ENCODE assay signal across 24 cellular contexts in the genomic region with DNA sequence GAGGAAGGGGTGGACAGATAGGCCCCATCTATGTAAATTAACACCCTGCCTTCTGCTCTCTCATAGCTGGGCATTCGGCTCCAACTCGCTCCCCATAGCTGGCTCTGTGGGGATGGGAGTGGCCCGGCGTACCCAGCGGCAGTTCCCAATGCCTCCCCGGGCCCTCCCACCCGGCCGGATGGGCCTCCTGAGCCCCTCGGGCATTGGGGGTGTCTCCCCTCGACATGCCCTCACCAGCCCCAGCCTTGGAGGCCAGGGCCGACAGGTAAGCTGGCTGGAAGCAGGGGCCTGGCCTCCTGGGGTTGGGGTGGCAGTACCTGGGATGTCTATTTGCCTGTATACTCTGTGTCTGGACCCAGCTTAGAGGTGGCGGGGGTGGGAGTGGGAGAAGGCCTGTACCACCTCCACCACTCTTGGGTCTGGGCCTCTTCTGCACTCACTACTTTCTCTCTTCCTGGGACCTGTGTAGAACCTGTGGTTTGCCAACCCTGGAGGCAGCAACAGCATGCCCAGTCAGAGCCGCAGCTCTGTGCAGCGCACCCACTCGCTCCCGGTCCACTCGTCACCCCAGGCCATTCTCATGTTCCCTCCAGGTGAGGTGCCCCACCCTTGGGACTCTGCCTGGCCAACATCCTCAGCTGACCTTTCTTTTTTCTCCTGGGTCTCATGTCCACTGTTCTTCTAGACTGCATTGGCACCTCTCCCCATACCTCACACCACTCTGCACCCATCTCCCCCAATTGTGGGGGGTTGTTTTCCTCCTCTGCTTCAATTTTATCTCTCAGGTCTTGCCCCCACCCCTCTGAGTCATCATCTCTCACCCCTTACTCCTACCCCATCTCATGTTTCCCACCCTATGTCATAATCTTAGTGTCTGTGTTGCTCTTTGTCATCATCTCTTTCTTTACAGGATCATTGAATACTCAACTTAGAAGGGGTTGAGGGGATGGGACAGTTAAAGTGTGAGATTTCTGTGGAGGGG. TPM values are rescaled to one million over a fixed set of nuclear protein-coding genes. Genes with fewer than 3 reads are reported as not detected.
DNase-seq lines count a peak whose midpoint lies in the region; ATAC-seq, FAIRE-seq and TF ChIP-seq lines count a peak whose summit lies in the region.
"Had no signal": no experiment of that assay in that cellular context is flagged by ENCODE, and none has a peak within 500 bp of the region (broad histone marks: within the 10 kb centered on the region; RNA-seq: fewer than 3 reads in every experiment).

No MANE protein-coding gene starts in this region.

- H2AFZ ChIP-seq in K562 (ENCODE audit: low read depth, low read length) = no peak overlapping the region

- H3K79me2 ChIP-seq in K562 (ENCODE audit: control insufficient read depth, insufficient read depth, low read length) = 0 out of 3 replicates have a peak, but pooled peaks cover 3% of the 10 kb centered on the region

- peak overlapping the region in 6 of 10 donors; percentile 1 to 46 (median 32) for H3K27ac Mint-ChIP-seq in naive thymus-derived CD8-positive, alpha-beta T cell
- H3K27ac Mint-ChIP-seq: CD4-positive, alpha-beta T cell; stimulated activated memory B cell treated with anti-CD40 and anti-IgM and Interleukin-4, amounts not matched to agents 10 μg/mL and 1 μg/mL and 100 μg/mL, for 72 hours; T-helper 2 cell treated with Interferon-gamma antibody and Interleukin-4, amounts not matched to agents 5 μg/mL and 100 μg/mL, for 36 hours had no signal

- H3K27me3 ChIP-seq in BLaER1 (no peaks in the 10 kb centered on the region), K562 (ENCODE audit: control insufficient read depth in 2 of 2, insufficient read depth in 2 of 2, low read length in 2 of 2) (no peaks in the 10 kb centered on the region)
- H3K27me3 ChIP-seq: heart right ventricle, thyroid gland had no signal

- peak overlapping the region in 1 of 10 donors; percentile 11 for H3K4me3 Mint-ChIP-seq in naive thymus-derived CD8-positive, alpha-beta T cell
- H3K4me3 Mint-ChIP-seq: CD4-positive, alpha-beta T cell; naive thymus-derived CD4-positive, alpha-beta T cell; stimulated activated memory B cell treated with anti-CD40 and anti-IgM and Interleukin-4, amounts not matched to agents 10 μg/mL and 1 μg/mL and 100 μg/mL, for 72 hours; T-helper 2 cell treated with Interferon-gamma antibody and Interleukin-4, amounts not matched to agents 5 μg/mL and 100 μg/mL, for 36 hours had no signal

- H3K9ac ChIP-seq in BLaER1 = 0 out of 2 replicates have a peak overlapping the region, but pooled peaks have one; percentile 34
- no peak overlapping the region for H3K9ac ChIP-seq in K562 (ENCODE audit: insufficient read depth in 1 of 2, low read depth in 2 of 2, low read length in 2 of 2)

- CTCF ChIA-PET in HEK293 (lab: Yijun Ruan, JAX) (interaction anchor here (0.6 to 2.6 kb wide), 2 partner anchors 17 to 411 kb away, joined by 3 to 22 read pairs; no protein-coding TSS in a partner anchor), K562 (lab: Yijun Ruan, JAX; ENCODE audit: low intra/inter-chr PET ratio) (no interaction called here)

- WGBS in K562 (ENCODE audit: insufficient coverage, low coverage, missing lambda C conversion rate) = 96% methylated on average over 12 of the region's 17 CpGs

- H3K4me1 Mint-ChIP-seq in naive thymus-derived CD8-positive, alpha-beta T cell = peaks cover 0 to 9% (median 3%) of the 10 kb centered on the region in 4 donors

- TF ChIP-seq RAD21 in K562 (CRISPR knock-in tag; conservative IDR thresholded peaks at IDR 0.05 in 1 of 2, IDR thresholded peaks at IDR 0.05 in 1 of 2) = no peak

- DNase-seq in K562 (ENCODE audit: extremely low read depth in 1 of 4, low spot score in 3 of 4) = no peak
- no peak for DNase-seq in naive thymus-derived CD8-positive, alpha-beta T cell
- DNase-seq in NCI-H2029 treated with DMSO at 0.1 percent for 48 hours (lab: John Stamatoyannopoulos, UW) = no peak
- DNase-seq in Right ventricle myocardium inferior (ENCODE audit: missing footprints) = no peak
- DNase-seq: activated CD4-positive, alpha-beta T cell treated with anti-CD3 and anti-CD28 coated beads, Interleukin-2, amount 50 U/mL, for 1 hour; activated CD8-positive, alpha-beta memory T cell treated with anti-CD3 and anti-CD28 coated beads, Interleukin-2, amount 50 U/mL, for 4 hours; activated effector memory CD4-positive, alpha-beta T cell treated with Interleukin-2 at 50 U/mL for 16 hours; aorta; CD4-positive, alpha-beta T cell; heart right ventricle; IMR-90; left cardiac atrium; mesendoderm; naive thymus-derived CD4-positive, alpha-beta T cell; NCI-H2081; NCI-H226; retina; thyroid gland had no signal

- no peaks in the 10 kb centered on the region for H3K9me3 ChIP-seq in BLaER1
- no peaks in the 10 kb centered on the region for H3K9me3 ChIP-seq in HEK293 (ENCODE audit: control insufficient read depth, insufficient read depth, low read depth, low read length)
- H3K9me3 ChIP-seq in K562 (replicated peaks; ENCODE audit: control insufficient read depth, insufficient read depth, low read depth, low read length) = no peaks in the 10 kb centered on the region
- H3K9me3 ChIP-seq: heart right ventricle, thyroid gland had no signal

- H3K4me3 ChIP-seq in BLaER1 (no peak overlapping the region), HEK293 (ENCODE audit: low read depth, low read length) (no peak overlapping the region), K562 (no peak overlapping the region)
- H3K4me3 ChIP-seq: heart right ventricle, smooth muscle cell, thyroid gland had no signal

- H3K27me3 Mint-ChIP-seq in naive thymus-derived CD8-positive, alpha-beta T cell = no peaks in the 10 kb centered on the region
- H3K27me3 Mint-ChIP-seq: CD4-positive, alpha-beta T cell; naive thymus-derived CD4-positive, alpha-beta T cell; stimulated activated memory B cell treated with anti-CD40 and anti-IgM and Interleukin-4, amounts not matched to agents 10 μg/mL and 1 μg/mL and 100 μg/mL, for 72 hours had no signal

- ATAC-seq in K562 = no peak
- no peak for ATAC-seq in naive thymus-derived CD8-positive, alpha-beta T cell
- no peak for ATAC-seq in GM19455 (IDR thresholded peaks at IDR 0.05; ENCODE audit: unreplicated experiment)
- no peak for ATAC-seq in Right ventricle myocardium inferior
- ATAC-seq: heart right ventricle; left cardiac atrium; naive thymus-derived CD4-positive, alpha-beta T cell; stimulated activated memory B cell treated with anti-CD40 and anti-IgM and Interleukin-4, amounts not matched to agents 10 μg/mL and 1 μg/mL and 100 μg/mL, for 72 hours had no signal

- H3K4me1 ChIP-seq in BLaER1 = no peaks in the 10 kb centered on the region; the same call in 1 of the 2 replicates
- peaks cover 6% of the 10 kb centered on the region for H3K4me1 ChIP-seq in HEK293 (ENCODE audit: control insufficient read depth, insufficient read depth, low read length)
- H3K4me1 ChIP-seq in K562 (replicated peaks in 1 of 2; ENCODE audit: control insufficient read depth in 2 of 2, insufficient read depth in 2 of 2, low read length in 2 of 2) = peaks cover 17 to 27% of the 10 kb centered on the region in 2 experiments
- H3K4me1 ChIP-seq: heart right ventricle, thyroid gland had no signal

- TF ChIP-seq EP300 in K562 (IDR thresholded peaks at IDR 0.05; ENCODE audit: low read length) = no peak

- TF ChIP-seq POLR2A in K562 (conservative IDR thresholded peaks at IDR 0.05) = no peak

- H3K9me1 ChIP-seq in K562 (ENCODE audit: control insufficient read depth, insufficient read depth, low read length) = peaks cover 13% of the 10 kb centered on the region

- intact Hi-C loops in K562 (cut with micrococcal nuclease) (no loop called here), Right ventricle myocardium inferior (cut with DNase I) (no loop called here)

- TF ChIP-seq CTCF in HEK293 (tag by site-specific recombination; IDR thresholded peaks at IDR 0.05) (no peak), K562 (IDR thresholded peaks at IDR 0.05 in 2 of 3, conservative IDR thresholded peaks at IDR 0.05 in 1 of 3; ENCODE audit: insufficient read depth in 2 of 3, low read depth in 1 of 3, low read length in 3 of 3) (no peak)

- in situ Hi-C loops in K562 (cut with MboI) = no loop called here

- H3K36me3 Mint-ChIP-seq in naive thymus-derived CD8-positive, alpha-beta T cell = peaks cover 0 to 86% (median 20%) of the 10 kb centered on the region in 3 donors

- H4K20me1 ChIP-seq in BLaER1 (peaks cover 27% of the 10 kb centered on the region), K562 (replicated peaks; ENCODE audit: control insufficient read depth, insufficient read depth, low read length) (peaks cover 30% of the 10 kb centered on the region)

- no peaks in the 10 kb centered on the region for H3K9me3 Mint-ChIP-seq in naive thymus-derived CD8-positive, alpha-beta T cell
- H3K9me3 Mint-ChIP-seq: CD4-positive, alpha-beta T cell; naive thymus-derived CD4-positive, alpha-beta T cell; stimulated activated memory B cell treated with anti-CD40 and anti-IgM and Interleukin-4, amounts not matched to agents 10 μg/mL and 1 μg/mL and 100 μg/mL, for 72 hours; T-helper 2 cell treated with Interferon-gamma antibody and Interleukin-4, amounts not matched to agents 5 μg/mL and 100 μg/mL, for 36 hours had no signal

- POLR2A ChIA-PET in HEK293 (lab: Yijun Ruan, JAX) (interaction anchor here (0.5 to 1.6 kb wide), 2 partner anchors 10 to 38 kb away, joined by 3 to 7 read pairs; partner anchors contain the start of genes MED29 and PAF1), K562 (lab: Yijun Ruan, JAX) (interaction anchor here (0.5 to 2.5 kb wide), 2 partner anchors 10 to 52 kb away, joined by 3 to 15 read pairs; partner anchors contain the start of genes MED29 and PAF1)
- POLR2A ChIA-PET in naive thymus-derived CD8-positive, alpha-beta T cell (lab: Charles Lee) = interaction anchor here (0.6 kb wide), 1 partner anchor 129 kb away, joined by 3 read pairs; no protein-coding TSS in a partner anchor

- BruUV-seq in K562 (replicated peaks; lab: Mats Ljungman, UMichigan) = no TSS peak

- no peak for FAIRE-seq in K562 (lab: Jason Lieb, UNC)

- H3K27ac ChIP-seq in BLaER1 (no peak overlapping the region), HEK293 (ENCODE audit: extremely low read depth, low read depth, low read length) (peak overlapping the region; percentile 36; the same call in 1 of the 2 replicates), K562 (ENCODE audit: extremely low read depth, low read depth, low read length) (no peak overlapping the region)
- H3K27ac ChIP-seq: heart right ventricle, thyroid gland had no signal

- H3K36me3 ChIP-seq in BLaER1 (peaks cover 100% of the 10 kb centered on the region), HEK293 (ENCODE audit: control insufficient read depth in 2 of 2, insufficient read depth in 1 of 2, low read length in 2 of 2) (peaks cover 98 to 100% of the 10 kb centered on the region in 2 experiments), K562 (ENCODE audit: control insufficient read depth, insufficient read depth, low read length) (peaks cover 100% of the 10 kb centered on the region)

- no peak overlapping the region for H3K4me2 ChIP-seq in BLaER1
- H3K4me2 ChIP-seq in K562 (ENCODE audit: insufficient read depth, low read length) = no peak overlapping the region
- H3K4me2 ChIP-seq: smooth muscle cell had no signal

RNA-seq across cellular contexts. Expression of gene PAF1, which starts 10.1 kb away (rescaled TPM):
- 59.0 and 87.9 TPM in 2 replicates for total RNA-seq in K562 (2011; cell fraction: chromatin; rRNA removed; ENCODE audit: low replicate concordance)
- total RNA-seq in K562 (2011; cell fraction: nucleolus; rRNA removed) = 51.6 and 65.2 TPM in 2 replicates
- 40.5 and 40.8 TPM in 2 replicates for total RNA-seq in K562 (2011; cell fraction: nucleoplasm; rRNA removed)
- total RNA-seq in K562 (2014; rRNA removed) = 41.2 and 50.5 TPM in 2 replicates
- total RNA-seq in K562 (2014; rRNA removed; fragmentation: Illumina TruSeq; extraction: Trizol) = 22.6 and 23.2 TPM in 2 replicates
- 37.0 and 39.8 TPM in 2 replicates for total RNA-seq in K562 (2015; rRNA removed; fragmentation: Illumina TruSeq; extraction: Trizol)
- 30.7 and 33.8 TPM in 2 replicates for total RNA-seq in K562 (2021)
- 30.1 and 31.6 TPM in 2 replicates for polyA plus RNA-seq in K562 (2011; rRNA removed)
- 31.4 and 56.3 TPM in 2 replicates for polyA plus RNA-seq in K562 (2011; cell fraction: cytosol; rRNA removed)
- polyA plus RNA-seq in K562 (2011; cell fraction: nucleus; rRNA removed) = 65.9 and 73.6 TPM in 2 replicates
- 37.5 and 43.8 TPM in 2 replicates for polyA plus RNA-seq in K562 (2012)
- 41.1 and 45.0 TPM in 2 replicates for polyA plus RNA-seq in K562 (2014; fragmentation: Illumina TruSeq; extraction: Trizol)
- polyA plus RNA-seq in K562 (2014; fragmentation: Nextera tagmentation; extraction: Ambion mirVana) = 1 to 10 TPM; 1.5 to 1.7 TPM
- polyA plus RNA-seq in K562 (2014; rRNA removed) = 32.4 and 43.5 TPM in 2 replicates
- 38.6 and 43.3 TPM in 2 replicates for polyA minus RNA-seq in K562 (2011; rRNA and poly(A)+ RNA removed)
- polyA minus RNA-seq in K562 (2011; cell fraction: cytosol; rRNA and poly(A)+ RNA removed) = 21.1 and 21.3 TPM in 2 replicates
- polyA minus RNA-seq in K562 (2011; cell fraction: nucleus; rRNA and poly(A)+ RNA removed) = 33.7 and 58.5 TPM in 2 replicates
- 10 to 100 TPM; 44.4 to 47.4 TPM for total RNA-seq in naive thymus-derived CD8-positive, alpha-beta T cell
- 10 to 100 TPM; 30.7 to 53.0 (median 43.8) TPM for polyA plus RNA-seq in naive thymus-derived CD8-positive, alpha-beta T cell
- 34.5 TPM for total RNA-seq in Right ventricle myocardium inferior

RNA-seq across cellular contexts. Expression of gene MED29, which starts 10.4 kb away (rescaled TPM):
- 7.8 and 14.7 TPM in 2 replicates for total RNA-seq in K562 (2011; cell fraction: chromatin; rRNA removed; ENCODE audit: low replicate concordance)
- 12.0 and 12.7 TPM in 2 replicates for total RNA-seq in K562 (2011; cell fraction: nucleolus; rRNA removed)
- total RNA-seq in K562 (2011; cell fraction: nucleoplasm; rRNA removed) = 13.0 and 17.4 TPM in 2 replicates
- total RNA-seq in K562 (2014; rRNA removed) (16.0 and 22.6 TPM in 2 replicates), K562 (2014; rRNA removed; fragmentation: Illumina TruSeq; extraction: Trizol) (7.0 and 7.2 TPM in 2 replicates), K562 (2015; rRNA removed; fragmentation: Illumina TruSeq; extraction: Trizol) (11.2 and 11.7 TPM in 2 replicates), K562 (2021) (17.3 and 18.0 TPM in 2 replicates), Right ventricle myocardium inferior (21.8 TPM)
- polyA plus RNA-seq in K562 (2011; rRNA removed) (11.7 and 12.4 TPM in 2 replicates), K562 (2014; fragmentation: Illumina TruSeq; extraction: Trizol) (18.0 and 19.2 TPM in 2 replicates), K562 (2014; fragmentation: Nextera tagmentation; extraction: Ambion mirVana) (1 to 10 TPM; 1.8 to 2.8 TPM), K562 (2014; rRNA removed) (15.1 and 22.5 TPM in 2 replicates)
- polyA plus RNA-seq in K562 (2011; cell fraction: cytosol; rRNA removed) = 18.4 and 30.0 TPM in 2 replicates
- polyA plus RNA-seq in K562 (2011; cell fraction: nucleus; rRNA removed) = 5.3 and 8.7 TPM in 2 replicates
- 14.0 and 19.0 TPM in 2 replicates for polyA plus RNA-seq in K562 (2012)
- 6.4 and 10.6 TPM in 2 replicates for polyA minus RNA-seq in K562 (2011; rRNA and poly(A)+ RNA removed)
- 5.9 and 9.0 TPM in 2 replicates for polyA minus RNA-seq in K562 (2011; cell fraction: cytosol; rRNA and poly(A)+ RNA removed)
- 15.9 and 16.3 TPM in 2 replicates for polyA minus RNA-seq in K562 (2011; cell fraction: nucleus; rRNA and poly(A)+ RNA removed)
- 10 to 100 TPM; 53.8 to 59.0 TPM for total RNA-seq in naive thymus-derived CD8-positive, alpha-beta T cell
- polyA plus RNA-seq in naive thymus-derived CD8-positive, alpha-beta T cell = 10 to 100 TPM; 48.1 to 71.4 (median 59.6) TPM

RNA-seq across cellular contexts. Expression of gene ZFP36, which starts 25.8 kb away (rescaled TPM):
- total RNA-seq in K562 (2011; cell fraction: chromatin; rRNA removed; ENCODE audit: low replicate concordance) = 9.5 and 19.1 TPM in 2 replicates
- total RNA-seq in K562 (2011; cell fraction: nucleolus; rRNA removed) = 17.8 and 18.8 TPM in 2 replicates
- total RNA-seq in K562 (2011; cell fraction: nucleoplasm; rRNA removed) = 15.0 and 15.3 TPM in 2 replicates
- total RNA-seq in K562 (2014; rRNA removed) (3.5 and 7.1 TPM in 2 replicates), K562 (2014; rRNA removed; fragmentation: Illumina TruSeq; extraction: Trizol) (1.8 and 2.8 TPM in 2 replicates), K562 (2015; rRNA removed; fragmentation: Illumina TruSeq; extraction: Trizol) (3.7 and 3.8 TPM in 2 replicates), K562 (2021) (17.1 and 20.1 TPM in 2 replicates), Right ventricle myocardium inferior (48.7 TPM)
- polyA plus RNA-seq in K562 (2011; rRNA removed) (1.0 and 2.0 TPM in 2 replicates), K562 (2014; fragmentation: Illumina TruSeq; extraction: Trizol) (12.5 and 13.4 TPM in 2 replicates), K562 (2014; fragmentation: Nextera tagmentation; extraction: Ambion mirVana) (1 to 10 TPM; 1.3 to 1.5 TPM), K562 (2014; rRNA removed) (9.2 and 9.5 TPM in 2 replicates)
- 1.8 and 3.0 TPM in 2 replicates for polyA plus RNA-seq in K562 (2011; cell fraction: cytosol; rRNA removed)
- polyA plus RNA-seq in K562 (2011; cell fraction: nucleus; rRNA removed) = 12.7 and 20.7 TPM in 2 replicates
- 14.4 and 28.7 TPM in 2 replicates for polyA plus RNA-seq in K562 (2012)
- 0.63 and 0.66 TPM in 2 replicates for polyA minus RNA-seq in K562 (2011; rRNA and poly(A)+ RNA removed)
- 6.1 and 7.0 TPM in 2 replicates for polyA minus RNA-seq in K562 (2011; cell fraction: cytosol; rRNA and poly(A)+ RNA removed)
- 11.0 and 12.8 TPM in 2 replicates for polyA minus RNA-seq in K562 (2011; cell fraction: nucleus; rRNA and poly(A)+ RNA removed)
- total RNA-seq in naive thymus-derived CD8-positive, alpha-beta T cell = 100 to 1,000 TPM; 184 to 188 TPM
- 100 to 1,000 TPM in 2 of 3 donors, 10 to 100 TPM in 1; 70.4 to 137 (median 109) TPM for polyA plus RNA-seq in naive thymus-derived CD8-positive, alpha-beta T cell

RNA-seq across cellular contexts. Expression of gene PLEKHG2, which starts 31.7 kb away (rescaled TPM):
- total RNA-seq in K562 (2011; cell fraction: chromatin; rRNA removed; ENCODE audit: low replicate concordance) = 36.8 and 97.0 TPM in 2 replicates
- total RNA-seq in K562 (2011; cell fraction: nucleolus; rRNA removed) = 44.7 and 54.0 TPM in 2 replicates
- total RNA-seq in K562 (2011; cell fraction: nucleoplasm; rRNA removed) = 35.4 and 61.8 TPM in 2 replicates
- total RNA-seq in K562 (2014; rRNA removed) (9.8 and 17.1 TPM in 2 replicates), K562 (2014; rRNA removed; fragmentation: Illumina TruSeq; extraction: Trizol) (5.9 and 6.8 TPM in 2 replicates), K562 (2015; rRNA removed; fragmentation: Illumina TruSeq; extraction: Trizol) (8.1 and 11.4 TPM in 2 replicates), K562 (2021) (41.1 and 45.7 TPM in 2 replicates), Right ventricle myocardium inferior (10.4 TPM)
- polyA plus RNA-seq in K562 (2011; rRNA removed) (5.4 and 8.5 TPM in 2 replicates), K562 (2014; fragmentation: Illumina TruSeq; extraction: Trizol) (18.6 and 27.7 TPM in 2 replicates), K562 (2014; fragmentation: Nextera tagmentation; extraction: Ambion mirVana) (1 to 10 TPM in 1 of 2 experiments, under 1 TPM in 1; 0.98 to 3.0 TPM), K562 (2014; rRNA removed) (14.9 and 18.0 TPM in 2 replicates)
- 4.2 and 6.3 TPM in 2 replicates for polyA plus RNA-seq in K562 (2011; cell fraction: cytosol; rRNA removed)
- 32.9 and 103 TPM in 2 replicates for polyA plus RNA-seq in K562 (2011; cell fraction: nucleus; rRNA removed)
- 22.1 and 34.0 TPM in 2 replicates for polyA plus RNA-seq in K562 (2012)
- 2.7 TPM in 2 replicates for polyA minus RNA-seq in K562 (2011; rRNA and poly(A)+ RNA removed)
- 15.3 and 25.7 TPM in 2 replicates for polyA minus RNA-seq in K562 (2011; cell fraction: cytosol; rRNA and poly(A)+ RNA removed)
- 14.0 and 19.9 TPM in 2 replicates for polyA minus RNA-seq in K562 (2011; cell fraction: nucleus; rRNA and poly(A)+ RNA removed)
- 10 to 100 TPM; 14.3 to 23.8 TPM for total RNA-seq in naive thymus-derived CD8-positive, alpha-beta T cell
- polyA plus RNA-seq in naive thymus-derived CD8-positive, alpha-beta T cell = 1 to 10 TPM; 4.2 to 5.0 (median 4.8) TPM

RNA-seq across cellular contexts. Expression of gene SAMD4B, which starts 38.6 kb away (rescaled TPM):
- 114 and 163 TPM in 2 replicates for total RNA-seq in K562 (2011; cell fraction: chromatin; rRNA removed; ENCODE audit: low replicate concordance)
- total RNA-seq in K562 (2011; cell fraction: nucleolus; rRNA removed) = 74.5 and 86.1 TPM in 2 replicates
- total RNA-seq in K562 (2011; cell fraction: nucleoplasm; rRNA removed) = 116 and 164 TPM in 2 replicates
- 41.1 and 55.2 TPM in 2 replicates for total RNA-seq in K562 (2014; rRNA removed)
- total RNA-seq in K562 (2014; rRNA removed; fragmentation: Illumina TruSeq; extraction: Trizol) = 17.2 and 19.9 TPM in 2 replicates
- total RNA-seq in K562 (2015; rRNA removed; fragmentation: Illumina TruSeq; extraction: Trizol) = 38.0 and 42.2 TPM in 2 replicates
- total RNA-seq in K562 (2021) = 86.3 and 90.5 TPM in 2 replicates
- polyA plus RNA-seq in K562 (2011; rRNA removed) = 20.9 and 54.2 TPM in 2 replicates
- 38.5 and 56.2 TPM in 2 replicates for polyA plus RNA-seq in K562 (2011; cell fraction: cytosol; rRNA removed)
- 81.0 and 127 TPM in 2 replicates for polyA plus RNA-seq in K562 (2011; cell fraction: nucleus; rRNA removed)
- polyA plus RNA-seq in K562 (2012) = 86.0 and 136 TPM in 2 replicates
- 81.8 and 105 TPM in 2 replicates for polyA plus RNA-seq in K562 (2014; fragmentation: Illumina TruSeq; extraction: Trizol)
- 1 to 10 TPM; 3.4 to 5.9 TPM for polyA plus RNA-seq in K562 (2014; fragmentation: Nextera tagmentation; extraction: Ambion mirVana)
- 76.4 and 77.0 TPM in 2 replicates for polyA plus RNA-seq in K562 (2014; rRNA removed)
- 22.5 and 27.0 TPM in 2 replicates for polyA minus RNA-seq in K562 (2011; rRNA and poly(A)+ RNA removed)
- polyA minus RNA-seq in K562 (2011; cell fraction: cytosol; rRNA and poly(A)+ RNA removed) = 59.6 and 84.3 TPM in 2 replicates
- 23.4 and 27.1 TPM in 2 replicates for polyA minus RNA-seq in K562 (2011; cell fraction: nucleus; rRNA and poly(A)+ RNA removed)
- total RNA-seq in naive thymus-derived CD8-positive, alpha-beta T cell = 10 to 100 TPM; 49.8 to 55.2 TPM
- 10 to 100 TPM in 1 of 3 donors, 1 to 10 TPM in 2; 5.4 to 12.3 (median 6.4) TPM for polyA plus RNA-seq in naive thymus-derived CD8-positive, alpha-beta T cell
- total RNA-seq in Right ventricle myocardium inferior = 40.6 TPM
